Comparison of ENCODE assay signal across 1 cellular context in the genomic region with DNA sequence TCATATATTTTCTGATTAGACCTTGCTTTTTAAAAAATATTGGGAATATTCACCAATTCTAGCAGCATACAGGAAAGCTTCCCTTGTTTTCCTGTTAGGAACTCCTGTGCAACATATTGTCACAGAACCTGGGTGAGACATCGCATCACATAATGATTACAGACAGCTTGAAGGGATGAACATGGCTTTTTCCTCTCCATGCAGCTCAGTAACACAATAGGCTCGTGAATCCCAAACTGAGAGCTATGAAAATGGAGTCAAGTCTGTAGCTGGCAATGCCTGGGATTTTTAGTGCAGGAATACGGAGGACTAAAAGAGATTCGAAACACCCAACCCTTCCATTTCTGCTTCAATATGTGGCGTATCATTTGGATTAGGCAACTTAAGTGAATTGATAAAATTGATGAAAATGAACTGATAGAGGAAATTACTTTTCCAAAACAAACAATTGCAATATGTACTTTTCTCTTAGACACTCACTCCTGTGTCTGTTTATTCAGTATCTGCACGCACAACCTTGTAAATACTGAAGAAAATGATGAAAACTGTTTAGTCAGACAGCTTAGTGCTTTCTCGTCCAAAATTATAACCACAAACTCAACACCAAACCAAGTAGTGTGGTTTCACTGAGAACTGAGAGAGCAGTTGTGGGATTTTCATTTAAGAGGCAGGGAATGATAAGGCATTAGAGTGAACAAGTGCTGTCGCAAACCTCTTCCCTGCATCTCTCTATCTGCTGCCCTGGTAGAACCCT.
TF ChIP-seq lines count a peak whose summit lies in the region.

No MANE protein-coding gene starts in this region.

TF ChIP-seq in neural cell, 6 proteins besides CTCF, POLR2A, EP300 and RAD21 (continued from another document):
- TF ChIP-seq, protein P1, sequence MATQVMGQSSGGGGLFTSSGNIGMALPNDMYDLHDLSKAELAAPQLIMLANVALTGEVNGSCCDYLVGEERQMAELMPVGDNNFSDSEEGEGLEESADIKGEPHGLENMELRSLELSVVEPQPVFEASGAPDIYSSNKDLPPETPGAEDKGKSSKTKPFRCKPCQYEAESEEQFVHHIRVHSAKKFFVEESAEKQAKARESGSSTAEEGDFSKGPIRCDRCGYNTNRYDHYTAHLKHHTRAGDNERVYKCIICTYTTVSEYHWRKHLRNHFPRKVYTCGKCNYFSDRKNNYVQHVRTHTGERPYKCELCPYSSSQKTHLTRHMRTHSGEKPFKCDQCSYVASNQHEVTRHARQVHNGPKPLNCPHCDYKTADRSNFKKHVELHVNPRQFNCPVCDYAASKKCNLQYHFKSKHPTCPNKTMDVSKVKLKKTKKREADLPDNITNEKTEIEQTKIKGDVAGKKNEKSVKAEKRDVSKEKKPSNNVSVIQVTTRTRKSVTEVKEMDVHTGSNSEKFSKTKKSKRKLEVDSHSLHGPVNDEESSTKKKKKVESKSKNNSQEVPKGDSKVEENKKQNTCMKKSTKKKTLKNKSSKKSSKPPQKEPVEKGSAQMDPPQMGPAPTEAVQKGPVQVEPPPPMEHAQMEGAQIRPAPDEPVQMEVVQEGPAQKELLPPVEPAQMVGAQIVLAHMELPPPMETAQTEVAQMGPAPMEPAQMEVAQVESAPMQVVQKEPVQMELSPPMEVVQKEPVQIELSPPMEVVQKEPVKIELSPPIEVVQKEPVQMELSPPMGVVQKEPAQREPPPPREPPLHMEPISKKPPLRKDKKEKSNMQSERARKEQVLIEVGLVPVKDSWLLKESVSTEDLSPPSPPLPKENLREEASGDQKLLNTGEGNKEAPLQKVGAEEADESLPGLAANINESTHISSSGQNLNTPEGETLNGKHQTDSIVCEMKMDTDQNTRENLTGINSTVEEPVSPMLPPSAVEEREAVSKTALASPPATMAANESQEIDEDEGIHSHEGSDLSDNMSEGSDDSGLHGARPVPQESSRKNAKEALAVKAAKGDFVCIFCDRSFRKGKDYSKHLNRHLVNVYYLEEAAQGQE (IDR thresholded peaks at IDR 0.05; ENCODE audit: borderline replicate concordance), result peak; percentile 64
